Comparison of ENCODE assay signal across 8 cellular contexts in genomic region chr15:76904461-76905012, GRCh38. TPM values are rescaled to one million over a fixed set of nuclear protein-coding genes. Genes with fewer than 3 reads are reported as not detected.
DNase-seq lines count a peak whose midpoint lies in the region; ATAC-seq, FAIRE-seq and TF ChIP-seq lines count a peak whose summit lies in the region.

No MANE protein-coding gene starts in this region.

- peak; percentile 11 for DNase-seq in 8988T
- DNase-seq in GM13976 (ENCODE audit: low spot score), result peak; percentile 37
- DNase-seq in colonic mucosa, result peak; percentile 47
- peak; percentile 28 for DNase-seq in HepG2 (ENCODE audit: low spot score)
- DNase-seq in stimulated activated effector memory CD8-positive, alpha-beta T cell treated with anti-CD3 and anti-CD28 coated beads, Interleukin-12 subunit alpha, Interleukin-12 subunit beta, amount 100 ng/mL, for 72 hours (ENCODE audit: low spot score in 2 of 2), result peak in 1 of 2 donors; percentile 61

- ATAC-seq in HG03457 (IDR thresholded peaks at IDR 0.05; ENCODE audit: unreplicated experiment) (peak; percentile 7), HepG2 (peak; percentile 76), GM18519 (IDR thresholded peaks at IDR 0.05; ENCODE audit: low FRiP score, unreplicated experiment) (no peak)
- ATAC-seq in stimulated activated effector memory CD8-positive, alpha-beta T cell treated with anti-CD3 and anti-CD28 coated beads, Interleukin-12 subunit alpha, Interleukin-12 subunit beta, amount 100 ng/mL, for 72 hours, result no peak

- in situ Hi-C loops in GM13976 (cut with MboI; ENCODE audit: low sequenced_read_pairs, unreplicated experiment) (no loop called here), HepG2 (cut with HindIII; ENCODE audit: extremely low pct_ligation_motif_present, low pct_unique_long_range_greater_than_20kb) (loop anchor here (10.0 kb wide), 1 partner anchor 130 kb away; no protein-coding TSS in a partner anchor)

- H3K27me3 Mint-ChIP-seq in T-helper 1 cell treated with Interleukin-12 subunit alpha and Interleukin-12 subunit beta and Interleukin-4 antibody, amounts not matched to agents 30 μg/mL and 1 μg/mL, for 36 hours (ENCODE audit: low read depth), result peaks cover 4% of the 10 kb centered on the region

- no peaks in the 10 kb centered on the region for H3K9me3 Mint-ChIP-seq in T-helper 1 cell treated with Interleukin-12 subunit alpha and Interleukin-12 subunit beta and Interleukin-4 antibody, amounts not matched to agents 30 μg/mL and 1 μg/mL, for 36 hours
- no peaks in the 10 kb centered on the region for H3K9me3 Mint-ChIP-seq in stimulated activated effector memory CD8-positive, alpha-beta T cell treated with anti-CD3 and anti-CD28 coated beads, Interleukin-12 subunit alpha, Interleukin-12 subunit beta, amount 100 ng/mL, for 72 hours

- H3K4me3 ChIP-seq in colonic mucosa, result peak overlapping the region; percentile 85
- peak overlapping the region; percentile 61 to 81 (median 81) for H3K4me3 ChIP-seq in HepG2 (replicated peaks in 1 of 3; ENCODE audit: insufficient read depth in 1 of 3, low read depth in 2 of 3, low read length in 3 of 3)

- no peak for TF ChIP-seq RAD21 in HepG2 (CRISPR knock-in tag; IDR thresholded peaks at IDR 0.05)

- H3K27ac ChIP-seq in colonic mucosa (peak overlapping the region; percentile 71), HepG2 (ENCODE audit: extremely low read length, insufficient read depth, low read length) (peak overlapping the region; percentile 70)

- POLR2A ChIA-PET in HepG2 (lab: Yijun Ruan, JAX), result interaction anchor here (0.8 to 4.5 kb wide), 2 partner anchors 17 to 26 kb away, joined by 3 to 28 read pairs; partner anchors contain the start of gene RCN2

- TF ChIP-seq EP300 in HepG2 (IDR thresholded peaks at IDR 0.05; ENCODE audit: low read depth in 2 of 2, low read length in 2 of 2) (no peak), HepG2 (CRISPR knock-in tag; IDR thresholded peaks at IDR 0.05; ENCODE audit: borderline replicate concordance) (no peak)

- peak overlapping the region; percentile 85 for H3K27ac Mint-ChIP-seq in T-helper 1 cell treated with Interleukin-12 subunit alpha and Interleukin-12 subunit beta and Interleukin-4 antibody, amounts not matched to agents 30 μg/mL and 1 μg/mL, for 36 hours
- peak overlapping the region; percentile 95 for H3K27ac Mint-ChIP-seq in stimulated activated effector memory CD8-positive, alpha-beta T cell treated with anti-CD3 and anti-CD28 coated beads, Interleukin-12 subunit alpha, Interleukin-12 subunit beta, amount 100 ng/mL, for 72 hours

- no peak for FAIRE-seq in HepG2 (lab: Jason Lieb, UNC)

- H2AFZ ChIP-seq in HepG2 (ENCODE audit: low read length), result no peak overlapping the region

- no TSS peak for BruUV-seq in HepG2 (replicated peaks; lab: Mats Ljungman, UMichigan)

- TF ChIP-seq CTCF in GM13976 (IDR thresholded peaks at IDR 0.05; ENCODE audit: borderline replicate concordance, control extremely low read depth, extremely low read depth, insufficient read depth, missing control alignments) (no peak), colonic mucosa (IDR thresholded peaks at IDR 0.05) (no peak), HepG2 (CRISPR knock-in tag; IDR thresholded peaks at IDR 0.05) (no peak)

- H3K36me3 Mint-ChIP-seq in T-helper 1 cell treated with Interleukin-12 subunit alpha and Interleukin-12 subunit beta and Interleukin-4 antibody, amounts not matched to agents 30 μg/mL and 1 μg/mL, for 36 hours (ENCODE audit: low read depth), result no peaks in the 10 kb centered on the region
- H3K36me3 Mint-ChIP-seq in stimulated activated effector memory CD8-positive, alpha-beta T cell treated with anti-CD3 and anti-CD28 coated beads, Interleukin-12 subunit alpha, Interleukin-12 subunit beta, amount 100 ng/mL, for 72 hours, result peaks cover 6% of the 10 kb centered on the region

- CTCF ChIA-PET in HepG2 (lab: Yijun Ruan, JAX; ENCODE audit: low intra/inter-chr PET ratio, low total read pairs), result no interaction called here

- no peaks in the 10 kb centered on the region for H4K20me1 ChIP-seq in HepG2 (ENCODE audit: insufficient read depth, low read length)

- H3K27me3 ChIP-seq in colonic mucosa, result no peaks in the 10 kb centered on the region
- H3K27me3 ChIP-seq in HepG2 (ENCODE audit: control insufficient read depth in 1 of 2, insufficient read depth in 2 of 2, low read length in 2 of 2), result no peaks in the 10 kb centered on the region

- H3K4me3 Mint-ChIP-seq in T-helper 1 cell treated with Interleukin-12 subunit alpha and Interleukin-12 subunit beta and Interleukin-4 antibody, amounts not matched to agents 30 μg/mL and 1 μg/mL, for 36 hours, result peak overlapping the region; percentile 89
- H3K4me3 Mint-ChIP-seq in stimulated activated effector memory CD8-positive, alpha-beta T cell treated with anti-CD3 and anti-CD28 coated beads, Interleukin-12 subunit alpha, Interleukin-12 subunit beta, amount 100 ng/mL, for 72 hours, result peak overlapping the region; percentile 88

- intact Hi-C loops in colonic mucosa (cut with DNase I) (no loop called here), HepG2 (cut with micrococcal nuclease; ENCODE audit: unreplicated experiment) (loop anchor here (5.0 kb wide), 1 partner anchor 128 kb away; no protein-coding TSS in a partner anchor)

- no peaks in the 10 kb centered on the region for H3K4me1 ChIP-seq in colonic mucosa
- peaks cover 44% of the 10 kb centered on the region for H3K4me1 ChIP-seq in HepG2 (ENCODE audit: insufficient read depth, low read length)

- H3K36me3 ChIP-seq in colonic mucosa (no peaks in the 10 kb centered on the region), HepG2 (replicated peaks in 1 of 2; ENCODE audit: control insufficient read depth in 1 of 2, insufficient read depth in 2 of 2, low read length in 2 of 2) (no peaks in the 10 kb centered on the region)

- no peak for TF ChIP-seq POLR2A in HepG2 (IDR thresholded peaks at IDR 0.05; ENCODE audit: insufficient read depth in 1 of 2, low read depth in 2 of 2, low read length in 2 of 2)

- peak overlapping the region; percentile 98 for H3K4me2 ChIP-seq in HepG2 (ENCODE audit: low read depth, low read length)

- WGBS in HepG2 (ENCODE audit: low lambda C conversion rate), result 2% methylated on average over 9 of the region's 29 CpGs

- H3K4me1 Mint-ChIP-seq in T-helper 1 cell treated with Interleukin-12 subunit alpha and Interleukin-12 subunit beta and Interleukin-4 antibody, amounts not matched to agents 30 μg/mL and 1 μg/mL, for 36 hours (ENCODE audit: low read depth), result peaks cover 25% of the 10 kb centered on the region
- H3K4me1 Mint-ChIP-seq in stimulated activated effector memory CD8-positive, alpha-beta T cell treated with anti-CD3 and anti-CD28 coated beads, Interleukin-12 subunit alpha, Interleukin-12 subunit beta, amount 100 ng/mL, for 72 hours, result peaks cover 25% of the 10 kb centered on the region

- H3K79me2 ChIP-seq in HepG2 (ENCODE audit: insufficient read depth, low read length), result peaks cover 4% of the 10 kb centered on the region

- H3K9me3 ChIP-seq in colonic mucosa, result no peaks in the 10 kb centered on the region
- no peaks in the 10 kb centered on the region for H3K9me3 ChIP-seq in HepG2 (ENCODE audit: low read length)

- peak overlapping the region; percentile 70 to 93 for H3K9ac ChIP-seq in colonic mucosa (ENCODE audit: low read depth in 2 of 2, low read length in 2 of 2)
- H3K9ac ChIP-seq in HepG2 (ENCODE audit: insufficient read depth, low read depth, low read length), result peak overlapping the region; percentile 70

RNA-seq across cellular contexts. Expression of gene SCAPER, which starts 0.6 kb away (rescaled TPM):
- total RNA-seq in colonic mucosa, result 10 to 100 TPM; 15.2 to 17.8 TPM
- 7.6 and 10.5 TPM in 2 replicates for total RNA-seq in HepG2 (2016; rRNA removed; fragmentation: Illumina TruSeq; extraction: Trizol)
- total RNA-seq in HepG2 (2016; cell fraction: cytosol; rRNA removed; fragmentation: Illumina TruSeq; extraction: Trizol; ENCODE audit: low read depth), result 6.6 and 9.4 TPM in 2 replicates
- 8.7 and 9.2 TPM in 2 replicates for total RNA-seq in HepG2 (2016; cell fraction: insoluble cytoplasmic fraction; rRNA removed; fragmentation: Illumina TruSeq; extraction: Trizol)
- 4.7 and 6.7 TPM in 2 replicates for total RNA-seq in HepG2 (2016; cell fraction: membrane; rRNA removed; fragmentation: Illumina TruSeq; extraction: Trizol)
- total RNA-seq in HepG2 (2016; cell fraction: nucleus; rRNA removed; fragmentation: Illumina TruSeq; extraction: Trizol), result 25.1 and 30.0 TPM in 2 replicates
- polyA plus RNA-seq in HepG2 (2011; rRNA removed), result 4.3 and 4.5 TPM in 2 replicates
- 2.7 and 3.3 TPM in 2 replicates for polyA plus RNA-seq in HepG2 (2011; cell fraction: cytosol; rRNA removed)
- 2.9 and 6.5 TPM in 2 replicates for polyA plus RNA-seq in HepG2 (2011; cell fraction: nucleus; rRNA removed)
- 6.4 and 7.5 TPM in 2 replicates for polyA plus RNA-seq in HepG2 (2012)
- 0.32 and 0.43 TPM in 2 replicates for polyA plus RNA-seq in HepG2 (2016; cell fraction: cytosol; fragmentation: Illumina TruSeq; extraction: Trizol; ENCODE audit: low read depth)
- 6.7 and 7.6 TPM in 2 replicates for polyA plus RNA-seq in HepG2 (2016; cell fraction: insoluble cytoplasmic fraction; fragmentation: Illumina TruSeq; extraction: Trizol; ENCODE audit: low read depth)
- polyA plus RNA-seq in HepG2 (2016; cell fraction: membrane; fragmentation: Illumina TruSeq; extraction: Trizol; ENCODE audit: low read depth), result 0.85 and 2.0 TPM in 2 replicates
- polyA plus RNA-seq in HepG2 (2016; cell fraction: nucleus; fragmentation: Illumina TruSeq; extraction: Trizol; ENCODE audit: insufficient read depth, low read depth), result 6.0 and 6.4 TPM in 2 replicates
- 4.5 and 5.0 TPM in 2 replicates for polyA minus RNA-seq in HepG2 (2011; rRNA and poly(A)+ RNA removed; ENCODE audit: low replicate concordance)
- polyA minus RNA-seq in HepG2 (2011; cell fraction: cytosol; rRNA and poly(A)+ RNA removed), result 5.5 and 6.4 TPM in 2 replicates
- polyA minus RNA-seq in HepG2 (2011; cell fraction: nucleus; rRNA and poly(A)+ RNA removed), result 36.1 and 39.0 TPM in 2 replicates

RNA-seq across cellular contexts. Expression of gene RCN2, which starts 27.0 kb away (rescaled TPM):
- 10 to 100 TPM; 34.0 to 42.6 TPM for total RNA-seq in colonic mucosa
- 62.3 and 89.0 TPM in 2 replicates for total RNA-seq in HepG2 (2016; rRNA removed; fragmentation: Illumina TruSeq; extraction: Trizol)
- total RNA-seq in HepG2 (2016; cell fraction: cytosol; rRNA removed; fragmentation: Illumina TruSeq; extraction: Trizol; ENCODE audit: low read depth), result 38.4 and 44.7 TPM in 2 replicates
- 61.6 and 95.0 TPM in 2 replicates for total RNA-seq in HepG2 (2016; cell fraction: insoluble cytoplasmic fraction; rRNA removed; fragmentation: Illumina TruSeq; extraction: Trizol)
- total RNA-seq in HepG2 (2016; cell fraction: membrane; rRNA removed; fragmentation: Illumina TruSeq; extraction: Trizol), result 74.7 and 94.1 TPM in 2 replicates
- 78.6 and 95.6 TPM in 2 replicates for total RNA-seq in HepG2 (2016; cell fraction: nucleus; rRNA removed; fragmentation: Illumina TruSeq; extraction: Trizol)
- 57.4 and 84.4 TPM in 2 replicates for polyA plus RNA-seq in HepG2 (2011; rRNA removed)
- 33.0 and 44.7 TPM in 2 replicates for polyA plus RNA-seq in HepG2 (2011; cell fraction: cytosol; rRNA removed)
- 16.7 and 20.6 TPM in 2 replicates for polyA plus RNA-seq in HepG2 (2011; cell fraction: nucleus; rRNA removed)
- 42.9 and 56.2 TPM in 2 replicates for polyA plus RNA-seq in HepG2 (2012)
- 79.6 and 84.5 TPM in 2 replicates for polyA plus RNA-seq in HepG2 (2016; cell fraction: cytosol; fragmentation: Illumina TruSeq; extraction: Trizol; ENCODE audit: low read depth)
- 90.9 and 101 TPM in 2 replicates for polyA plus RNA-seq in HepG2 (2016; cell fraction: insoluble cytoplasmic fraction; fragmentation: Illumina TruSeq; extraction: Trizol; ENCODE audit: low read depth)
- polyA plus RNA-seq in HepG2 (2016; cell fraction: membrane; fragmentation: Illumina TruSeq; extraction: Trizol; ENCODE audit: low read depth), result 107 and 109 TPM in 2 replicates
- 183 and 188 TPM in 2 replicates for polyA plus RNA-seq in HepG2 (2016; cell fraction: nucleus; fragmentation: Illumina TruSeq; extraction: Trizol; ENCODE audit: insufficient read depth, low read depth)
- polyA minus RNA-seq in HepG2 (2011; rRNA and poly(A)+ RNA removed; ENCODE audit: low replicate concordance), result 4.9 and 5.6 TPM in 2 replicates
- polyA minus RNA-seq in HepG2 (2011; cell fraction: cytosol; rRNA and poly(A)+ RNA removed), result 27.7 and 30.6 TPM in 2 replicates
- 18.3 and 20.5 TPM in 2 replicates for polyA minus RNA-seq in HepG2 (2011; cell fraction: nucleus; rRNA and poly(A)+ RNA removed)

Comparison
In these comparisons a context has a peak if more than half of its experiments do, and no peak if none do; other contexts are left out.
1. ATAC-seq: peak in HG03457 (single experiment) and HepG2 (single experiment); none in stimulated activated effector memory CD8-positive, alpha-beta T cell treated with anti-CD3 and anti-CD28 coated beads, Interleukin-12 subunit alpha, Interleukin-12 subunit beta, amount 100 ng/mL, for 72 hours (single experiment) and GM18519 (single experiment).